In genomic region chr19:2806736-2807378, GRCh38 we compare ENCODE assay signal across 27 cellular contexts.
"Had no signal": no experiment of that assay in that cellular context is flagged by ENCODE, and none has a peak within 500 bp of the region (broad histone marks: within the 10 kb centered on the region; RNA-seq: fewer than 3 reads in every experiment).

No MANE protein-coding gene starts in this region.

- H3K9me3 ChIP-seq: esophagus squamous epithelium, mucosa of descending colon, right atrium auricular region, suprapubic skin, transverse colon, upper lobe of right lung, uterus had no signal

- H3K4me1 ChIP-seq: esophagus squamous epithelium, parathyroid adenoma, right atrium auricular region, suprapubic skin, upper lobe of right lung, uterus had no signal

- DNase-seq: dermis blood vessel endothelial cell; effector memory CD8-positive, alpha-beta T cell; erythroblast; esophagus squamous epithelium; foreskin melanocyte; glutamatergic neuron; mesenchymal stem cell; naive B cell; nephron progenitor cell; occipital lobe; stimulated activated CD4-positive, alpha-beta T cell treated with anti-CD3 and anti-CD28 coated beads, Interleukin-12 subunit alpha, Interleukin-12 subunit beta, amount 100 ng/mL, for 4 hours; stimulated activated CD4-positive, alpha-beta T cell treated with anti-CD3 and anti-CD28 coated beads, Interleukin-1b, Interleukin-23, amount 100 ng/mL, for 48 hours; stimulated activated CD4-positive, alpha-beta T cell treated with anti-CD3 and anti-CD28 coated beads, Interleukin-4, amount 100 ng/mL, for 1 hour; stimulated activated CD8-positive, alpha-beta memory T cell treated with anti-CD3 and anti-CD28 coated beads, Interleukin-4, amount 100 ng/mL, for 48 hours; stimulated activated naive CD4-positive, alpha-beta T cell; stimulated activated naive CD8-positive, alpha-beta T cell treated with anti-CD3 and anti-CD28 coated beads, Interleukin-15, amount 100 ng/mL, for 72 hours; transverse colon; upper lobe of right lung; uterus had no signal

- H3K36me3 ChIP-seq: uterus had no signal

- H3K27ac ChIP-seq: coronary artery, esophagus squamous epithelium, parathyroid adenoma, right atrium auricular region, suprapubic skin, transverse colon, upper lobe of right lung, uterus had no signal

- H3K4me2 ChIP-seq: smooth muscle cell had no signal

- ATAC-seq: effector memory CD8-positive, alpha-beta T cell; left lobe of liver; mucosa of descending colon; sciatic nerve; stimulated activated naive CD8-positive, alpha-beta T cell treated with anti-CD3 and anti-CD28 coated beads, Interleukin-15, amount 100 ng/mL, for 72 hours; upper lobe of right lung had no signal

- H3K4me3 ChIP-seq: coronary artery, esophagus squamous epithelium, mucosa of descending colon, right atrium auricular region, smooth muscle cell, suprapubic skin, transverse colon, upper lobe of right lung, uterus had no signal

- H3K27me3 ChIP-seq: esophagus squamous epithelium, right atrium auricular region, suprapubic skin, transverse colon, upper lobe of right lung, uterus had no signal

- H3K9ac ChIP-seq: parathyroid adenoma had no signal

- H2AFZ ChIP-seq: parathyroid adenoma had no signal
